ENCODE assay signal across 9 cellular contexts in genomic region chr13:107210216-107211010, GRCh38.
DNase-seq lines count a peak whose midpoint lies in the region; ATAC-seq and TF ChIP-seq lines count a peak whose summit lies in the region.
"Had no signal": no experiment of that assay in that cellular context is flagged by ENCODE, and none has a peak within 500 bp of the region (broad histone marks: within the 10 kb centered on the region; RNA-seq: fewer than 3 reads in every experiment).

No MANE protein-coding gene starts in this region.

- TF ChIP-seq CTCF in AG10803 (conservative IDR thresholded peaks at IDR 0.05; ENCODE audit: low read length), result no peak

- DNase-seq in AG10803 (ENCODE audit: low read depth), result peak; percentile 51
- DNase-seq in NCI-H1436 (lab: John Stamatoyannopoulos, UW), result peak; percentile 90
- DNase-seq in adipocyte (ENCODE audit: low read depth), result peak; percentile 54
- DNase-seq in mesenchymal stem cell, result peak; percentile 75
- DNase-seq in GOT3 (lab: John Stamatoyannopoulos, UW), result no peak
- no peak for DNase-seq in activated CD4-positive, CD25-positive, alpha-beta regulatory T cell (lab: John Stamatoyannopoulos, UW)

- H3K18ac ChIP-seq in mesenchymal stem cell (ENCODE audit: low read depth in 1 of 2, low read length in 2 of 2), result peak overlapping the region; percentile 73 to 74

- WGBS in mesenchymal stem cell, result 65% methylated on average over 12 of the region's 15 CpGs

- H3K9me3 ChIP-seq in adipocyte (ENCODE audit: control insufficient read depth, low read length) (no peaks in the 10 kb centered on the region), mesenchymal stem cell (ENCODE audit: control insufficient read depth, low read length) (no peaks in the 10 kb centered on the region)
- H3K9me3 ChIP-seq: BE2C had no signal

- no peak for ATAC-seq in HG03139 (IDR thresholded peaks at IDR 0.05; ENCODE audit: unreplicated experiment)
- no peak for ATAC-seq in GM19324 (IDR thresholded peaks at IDR 0.05; ENCODE audit: low FRiP score, unreplicated experiment)

- H3K36me3 ChIP-seq in adipocyte (ENCODE audit: control insufficient read depth, insufficient read depth, low read length, severe bottlenecking), result no peaks in the 10 kb centered on the region
- no peaks in the 10 kb centered on the region for H3K36me3 ChIP-seq in mesenchymal stem cell (ENCODE audit: control insufficient read depth in 1 of 2, insufficient read depth in 2 of 2, low read depth in 1 of 2, low read length in 2 of 2)
- H3K36me3 ChIP-seq: BE2C had no signal

- H2BK5ac ChIP-seq in mesenchymal stem cell (ENCODE audit: low read depth, low read length, poor library complexity, severe bottlenecking), result no peak overlapping the region

- H3K4me1 ChIP-seq in adipocyte (ENCODE audit: control insufficient read depth, insufficient read depth, low read length), result peaks cover 16% of the 10 kb centered on the region
- H3K4me1 ChIP-seq in mesenchymal stem cell (ENCODE audit: control insufficient read depth, insufficient read depth, low read depth, low read length), result peaks cover 3% of the 10 kb centered on the region

- peak overlapping the region in 1 of 2 experiments; percentile 58 for H2BK12ac ChIP-seq in mesenchymal stem cell (ENCODE audit: low read length in 2 of 2)

- no peak overlapping the region for H2BK120ac ChIP-seq in mesenchymal stem cell (ENCODE audit: low read depth, low read length)

- no peak overlapping the region for H3K23ac ChIP-seq in mesenchymal stem cell (ENCODE audit: low read length in 2 of 2)

- H4K8ac ChIP-seq in mesenchymal stem cell (ENCODE audit: low read length), result peak overlapping the region; percentile 71

- no peak overlapping the region for H2BK15ac ChIP-seq in mesenchymal stem cell (ENCODE audit: low read depth, poor library complexity, severe bottlenecking)

- H3K9ac ChIP-seq in adipocyte (ENCODE audit: low read length), result no peak overlapping the region
- H3K9ac ChIP-seq in mesenchymal stem cell (ENCODE audit: low read length), result peak overlapping the region; percentile 55

- peak overlapping the region; percentile 71 for H2AK5ac ChIP-seq in mesenchymal stem cell (ENCODE audit: low read length, severe bottlenecking)

- H3K4me3 ChIP-seq in AG10803 (ENCODE audit: low read length) (peak overlapping the region; percentile 3; the same call in 1 of the 2 replicates), adipocyte (ENCODE audit: low read length) (peak overlapping the region; percentile 75), mesenchymal stem cell (ENCODE audit: insufficient read depth in 1 of 2, low read depth in 1 of 2, low read length in 2 of 2) (peak overlapping the region in 1 of 2 experiments; percentile 71)

- peak overlapping the region; percentile 84 for H3K27ac ChIP-seq in mesenchymal stem cell (ENCODE audit: low read length, poor library complexity, severe bottlenecking)

- H2AFZ ChIP-seq in mesenchymal stem cell (ENCODE audit: low read depth, low read length), result no peak overlapping the region

- peaks cover 25% of the 10 kb centered on the region for H3K79me1 ChIP-seq in mesenchymal stem cell (replicated peaks; ENCODE audit: low read length, poor library complexity, severe bottlenecking)

- H4K91ac ChIP-seq in mesenchymal stem cell (ENCODE audit: low read length), result peak overlapping the region; percentile 16

- peak overlapping the region; percentile 55 to 67 for H3K4ac ChIP-seq in mesenchymal stem cell (ENCODE audit: low read depth in 1 of 2, low read length in 2 of 2)

- H3K27me3 ChIP-seq in adipocyte (replicated peaks; ENCODE audit: control insufficient read depth, insufficient read depth, low read length), result peaks cover 7% of the 10 kb centered on the region
- no peaks in the 10 kb centered on the region for H3K27me3 ChIP-seq in mesenchymal stem cell (ENCODE audit: control insufficient read depth in 1 of 2, insufficient read depth in 1 of 2, low read length in 2 of 2)
- H3K27me3 ChIP-seq: BE2C had no signal

- H3K14ac ChIP-seq in mesenchymal stem cell (ENCODE audit: low read length in 2 of 2), result no peak overlapping the region

- peak overlapping the region; percentile 72 for H3K4me2 ChIP-seq in mesenchymal stem cell (ENCODE audit: low read length, poor library complexity, severe bottlenecking)

Comparison
In these comparisons a context has a peak if more than half of its experiments do, and no peak if none do; other contexts are left out.
1. DNase-seq: peak in AG10803 (single experiment), NCI-H1436 (single experiment), adipocyte (single experiment) and mesenchymal stem cell (single experiment); none in GOT3 (single experiment) and activated CD4-positive, CD25-positive, alpha-beta regulatory T cell (0 of 4).